1 cellular context compared by ENCODE assay signal in genomic region chr11:18065572-18065971, GRCh38.
TF ChIP-seq lines count a peak whose summit lies in the region.

No MANE protein-coding gene starts in this region.

TF ChIP-seq in SK-N-SH, 30 proteins besides CTCF, POLR2A, EP300 and RAD21 (continued from another document):
- no peak for TF ChIP-seq FOXJ3 (CRISPR knock-in tag; IDR thresholded peaks at IDR 0.05)
- no peak for TF ChIP-seq NRF1 (IDR thresholded peaks at IDR 0.05; ENCODE audit: low read depth, low read length)
